In the genomic region with DNA sequence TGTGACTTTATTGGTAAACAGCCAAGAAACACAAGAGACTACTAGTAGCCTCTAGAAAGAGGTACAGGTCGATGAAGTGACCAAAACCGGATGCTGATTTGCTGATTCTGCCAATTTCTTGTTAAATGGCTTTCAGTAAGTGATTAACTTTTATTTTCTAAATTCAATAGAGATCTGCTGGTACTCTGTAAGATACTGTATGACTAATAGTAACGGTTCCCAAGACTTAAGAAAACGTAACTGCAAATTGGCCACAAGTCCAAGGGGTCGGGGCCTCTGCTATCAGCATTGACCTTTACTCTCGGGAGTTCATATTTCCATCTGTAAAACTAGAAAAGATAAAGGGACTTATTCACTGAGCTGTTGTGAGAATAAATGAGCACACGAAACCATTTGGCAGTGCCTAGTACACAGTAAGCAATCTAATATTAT, we compare ENCODE assay signal across 8 cellular contexts. TPM values are rescaled to one million over a fixed set of nuclear protein-coding genes. Genes with fewer than 3 reads are reported as not detected.
DNase-seq lines count a peak whose midpoint lies in the region; ATAC-seq and TF ChIP-seq lines count a peak whose summit lies in the region.

No MANE protein-coding gene starts in this region.

- H3K18ac ChIP-seq in neuronal stem cell (ENCODE audit: low read length), result no peak overlapping the region

- no peak for TF ChIP-seq CTCF in AG04450 (IDR thresholded peaks at IDR 0.05; ENCODE audit: low read depth, low read length)

- WGBS in neuronal stem cell (ENCODE audit: extremely low coverage in 2 of 2, insufficient read length in 2 of 2, insufficient replicate concordance in 1 of 2), 2 donors, result no CpG with 5 or more reads among the region's 7 CpGs

- H4K91ac ChIP-seq in neuronal stem cell (ENCODE audit: low read depth, low read length, poor library complexity), result no peak overlapping the region

- no peak overlapping the region for H2BK12ac ChIP-seq in neuronal stem cell (ENCODE audit: low read length)

- H3K4ac ChIP-seq in neuronal stem cell (ENCODE audit: low read length), result no peak overlapping the region

- CTCF ChIA-PET in AG04450 (lab: Charles Lee), result interaction anchor here (0.6 to 4.6 kb wide), 7 partner anchors 9 to 158 kb away, joined by 3 to 107 read pairs (median 38); no protein-coding TSS in a partner anchor

- H4K8ac ChIP-seq in neuronal stem cell (ENCODE audit: low read depth, low read length), result no peak overlapping the region

- H3K4me3 ChIP-seq in AG04450 (ENCODE audit: low read depth, low read length), result peak overlapping the region; percentile 27
- peak overlapping the region in 1 of 2 donors; percentile 89 for H3K4me3 ChIP-seq in neuronal stem cell (ENCODE audit: low read length in 2 of 2)

- no peak for DNase-seq in AG04450 (ENCODE audit: low read depth, low spot score)
- DNase-seq in RPMI8226, result peak; percentile 60
- DNase-seq in iris pigment epithelial cell (ENCODE audit: low read depth), result peak; percentile 37
- no peak for DNase-seq in neuronal stem cell (ENCODE audit: low spot score)
- no peak for DNase-seq in NCI-H345 treated with DMSO at 0.1 percent for 48 hours (lab: John Stamatoyannopoulos, UW; ENCODE audit: unreplicated experiment)
- no peak for DNase-seq in stimulated activated CD4-positive, alpha-beta T cell treated with anti-CD3 and anti-CD28 coated beads, Interleukin-4, amount 100 ng/mL, for 4 hours
- no peak for DNase-seq in COR-L47 (lab: John Stamatoyannopoulos, UW)

- no peaks in the 10 kb centered on the region for H3K9me3 ChIP-seq in AG04450 (ENCODE audit: control insufficient read depth, insufficient read depth, low read length)
- peaks cover 0 to 10% of the 10 kb centered on the region in 2 donors for H3K9me3 ChIP-seq in neuronal stem cell (replicated peaks in 1 of 2; ENCODE audit: control insufficient read depth in 2 of 2, insufficient read depth in 1 of 2, low read depth in 1 of 2, low read length in 2 of 2)

- peak; percentile 32 for ATAC-seq in GM21447 (IDR thresholded peaks at IDR 0.05; ENCODE audit: unreplicated experiment)

- H2AK5ac ChIP-seq in neuronal stem cell (ENCODE audit: low read depth, low read length), result no peak overlapping the region

- H3K36me3 ChIP-seq in neuronal stem cell (replicated peaks in 1 of 2; ENCODE audit: control insufficient read depth in 2 of 2, insufficient read depth in 2 of 2, low read length in 2 of 2), result peaks cover 0 to 21% of the 10 kb centered on the region in 2 donors

- no peak overlapping the region for H2BK5ac ChIP-seq in neuronal stem cell (ENCODE audit: low read length)

- H2BK15ac ChIP-seq in neuronal stem cell (ENCODE audit: low read length), result no peak overlapping the region

- peaks cover 5 to 7% of the 10 kb centered on the region in 2 donors for H3K4me1 ChIP-seq in neuronal stem cell (ENCODE audit: control insufficient read depth in 2 of 2, insufficient read depth in 1 of 2, low read depth in 1 of 2, low read length in 2 of 2)

- POLR2A ChIA-PET in AG04450 (lab: Yijun Ruan, JAX), result no interaction called here

- H2BK120ac ChIP-seq in neuronal stem cell (ENCODE audit: low read depth, low read length), result no peak overlapping the region

- no peak overlapping the region for H3K9ac ChIP-seq in neuronal stem cell (ENCODE audit: low read depth, low read length, poor library complexity)

- no peak overlapping the region for H3K4me2 ChIP-seq in neuronal stem cell (ENCODE audit: insufficient read depth, low read length, poor library complexity, severe bottlenecking)

- no peak overlapping the region for H3K23ac ChIP-seq in neuronal stem cell (ENCODE audit: low read depth, low read length, poor library complexity)

- no peak overlapping the region for H3K14ac ChIP-seq in neuronal stem cell (ENCODE audit: low read length)

- H3K27me3 ChIP-seq in AG04450 (ENCODE audit: control insufficient read depth, insufficient read depth, low read length) (no peaks in the 10 kb centered on the region), neuronal stem cell (ENCODE audit: control insufficient read depth in 3 of 3, insufficient read depth in 3 of 3, low read depth in 1 of 3, low read length in 3 of 3) (no peaks in the 10 kb centered on the region)

- H3K27ac ChIP-seq in AG04450 (ENCODE audit: low read depth, low read length) (no peak overlapping the region), neuronal stem cell (replicated peaks; ENCODE audit: low read length) (no peak overlapping the region)

- H2AFZ ChIP-seq in neuronal stem cell (ENCODE audit: low read length), result no peak overlapping the region

- peaks cover 1% of the 10 kb centered on the region for H3K79me1 ChIP-seq in neuronal stem cell (ENCODE audit: low read depth, low read length)

RNA-seq across cellular contexts. Expression of a gene that starts 1.4 kb away (rescaled TPM):
- 33.2 and 48.7 TPM in 2 replicates for polyA plus RNA-seq in AG04450 (2011; rRNA removed)
- 7.2 and 15.0 TPM in 2 replicates for polyA minus RNA-seq in AG04450 (2011; rRNA and poly(A)+ RNA removed)
- polyA plus RNA-seq in neuronal stem cell (2013, experiment 1 of 2), result 39.6 TPM
- polyA plus RNA-seq in neuronal stem cell (2013, experiment 2 of 2), result 40.5 TPM

Comparison
In these comparisons a context has a peak if more than half of its experiments do, and no peak if none do; other contexts are left out.
1. DNase-seq: peak in RPMI8226 (single experiment) and iris pigment epithelial cell (single experiment); none in AG04450 (single experiment), neuronal stem cell (single experiment), NCI-H345 treated with DMSO at 0.1 percent for 48 hours (single experiment), stimulated activated CD4-positive, alpha-beta T cell treated with anti-CD3 and anti-CD28 coated beads, Interleukin-4, amount 100 ng/mL, for 4 hours (0 of 2) and COR-L47 (single experiment).